23 cellular contexts compared by ENCODE assay signal in the genomic region with DNA sequence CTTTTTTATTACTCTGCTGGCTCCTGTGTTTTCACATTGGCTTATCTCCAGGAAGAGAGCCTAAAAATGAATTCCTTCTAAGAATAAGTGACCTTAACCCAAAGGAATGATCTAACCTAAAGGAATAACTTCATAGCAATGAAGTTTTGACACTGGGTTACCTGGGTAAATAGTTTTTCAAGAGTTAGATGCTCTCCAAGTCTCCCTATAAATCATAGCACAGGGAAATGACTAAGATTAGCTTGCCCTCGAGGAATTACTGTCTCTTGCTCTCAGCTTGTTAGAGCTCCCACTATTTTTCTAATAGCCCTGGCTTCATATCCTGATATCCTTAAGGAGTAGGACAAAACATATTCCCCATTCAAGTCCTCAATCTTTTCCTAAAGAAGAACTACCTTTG.
"Had no signal": no experiment of that assay in that cellular context is flagged by ENCODE, and none has a peak within 500 bp of the region (broad histone marks: within the 10 kb centered on the region; RNA-seq: fewer than 3 reads in every experiment).

No MANE protein-coding gene starts in this region.

- H3K9me3 Mint-ChIP-seq: activated CD8-positive, alpha-beta T cell treated with anti-CD3 and anti-CD28 coated beads for 36 hours; activated naive CD8-positive, alpha-beta T cell treated with anti-CD3 and anti-CD28 coated beads for 36 hours; activated T-helper 17 cell treated with anti-CD3 and anti-CD28 coated beads, Interleukin-2, amount 50 U/mL, for 72 hours had no signal

- H3K4me3 Mint-ChIP-seq: activated CD8-positive, alpha-beta T cell treated with anti-CD3 and anti-CD28 coated beads for 36 hours; activated naive CD8-positive, alpha-beta T cell treated with anti-CD3 and anti-CD28 coated beads for 36 hours; activated T-helper 17 cell treated with anti-CD3 and anti-CD28 coated beads, Interleukin-2, amount 50 U/mL, for 72 hours; immature natural killer cell; nephron progenitor cell had no signal

- H3K9me3 ChIP-seq: body of pancreas, colonic mucosa, esophagus squamous epithelium, tibial artery had no signal

- H3K27me3 Mint-ChIP-seq: activated T-helper 17 cell treated with anti-CD3 and anti-CD28 coated beads, Interleukin-2, amount 50 U/mL, for 72 hours; progenitor cell of endocrine pancreas had no signal

- ATAC-seq: activated CD8-positive, alpha-beta T cell treated with anti-CD3 and anti-CD28 coated beads for 36 hours; activated T-helper 17 cell treated with anti-CD3 and anti-CD28 coated beads, Interleukin-2, amount 50 U/mL, for 72 hours; body of pancreas; left cardiac atrium had no signal

- DNase-seq: activated CD4-positive, alpha-beta T cell treated with anti-CD3 and anti-CD28 coated beads for 48 hours; activated CD4-positive, CD25-positive, alpha-beta regulatory T cell; activated CD8-positive, alpha-beta T cell treated with anti-CD3 and anti-CD28 coated beads for 36 hours; activated naive CD4-positive, alpha-beta T cell; activated naive CD8-positive, alpha-beta T cell treated with anti-CD3 and anti-CD28 coated beads for 36 hours; activated T-cell treated with anti-CD3 and anti-CD28 coated beads, Interleukin-2, amount 50 U/mL, for 1 hour; amygdala; body of pancreas; central memory CD4-positive, alpha-beta T cell; colonic mucosa; esophagus squamous epithelium; immature natural killer cell; left cardiac atrium; midbrain; nephron progenitor cell; stimulated activated CD4-positive, alpha-beta T cell treated with anti-CD3 and anti-CD28 coated beads, Interleukin-2, amount 100 ng/mL, for 24 hours; stimulated activated naive CD4-positive, alpha-beta T cell treated with Interleukin-2 at 50 U/mL for 16 hours; T-helper 1 cell; T-helper 9 cell; tibial artery had no signal

- H3K4me1 Mint-ChIP-seq: activated naive CD8-positive, alpha-beta T cell treated with anti-CD3 and anti-CD28 coated beads for 36 hours; activated T-helper 17 cell treated with anti-CD3 and anti-CD28 coated beads, Interleukin-2, amount 50 U/mL, for 72 hours had no signal

- H3K4me1 ChIP-seq: body of pancreas, colonic mucosa had no signal

- H3K4me3 ChIP-seq: body of pancreas, colonic mucosa, esophagus squamous epithelium, lung, tibial artery had no signal

- H3K27ac ChIP-seq: body of pancreas, colonic mucosa, esophagus squamous epithelium, tibial artery had no signal

- H3K36me3 Mint-ChIP-seq: activated naive CD8-positive, alpha-beta T cell treated with anti-CD3 and anti-CD28 coated beads for 36 hours; immature natural killer cell had no signal

- H3K27me3 ChIP-seq: body of pancreas, colonic mucosa, esophagus squamous epithelium, tibial artery had no signal

- H3K27ac Mint-ChIP-seq: activated CD8-positive, alpha-beta T cell treated with anti-CD3 and anti-CD28 coated beads for 36 hours; activated naive CD8-positive, alpha-beta T cell treated with anti-CD3 and anti-CD28 coated beads for 36 hours; activated T-helper 17 cell treated with anti-CD3 and anti-CD28 coated beads, Interleukin-2, amount 50 U/mL, for 72 hours; immature natural killer cell; progenitor cell of endocrine pancreas had no signal

- H3K36me3 ChIP-seq: colonic mucosa, esophagus squamous epithelium, tibial artery had no signal
